In the genomic region with DNA sequence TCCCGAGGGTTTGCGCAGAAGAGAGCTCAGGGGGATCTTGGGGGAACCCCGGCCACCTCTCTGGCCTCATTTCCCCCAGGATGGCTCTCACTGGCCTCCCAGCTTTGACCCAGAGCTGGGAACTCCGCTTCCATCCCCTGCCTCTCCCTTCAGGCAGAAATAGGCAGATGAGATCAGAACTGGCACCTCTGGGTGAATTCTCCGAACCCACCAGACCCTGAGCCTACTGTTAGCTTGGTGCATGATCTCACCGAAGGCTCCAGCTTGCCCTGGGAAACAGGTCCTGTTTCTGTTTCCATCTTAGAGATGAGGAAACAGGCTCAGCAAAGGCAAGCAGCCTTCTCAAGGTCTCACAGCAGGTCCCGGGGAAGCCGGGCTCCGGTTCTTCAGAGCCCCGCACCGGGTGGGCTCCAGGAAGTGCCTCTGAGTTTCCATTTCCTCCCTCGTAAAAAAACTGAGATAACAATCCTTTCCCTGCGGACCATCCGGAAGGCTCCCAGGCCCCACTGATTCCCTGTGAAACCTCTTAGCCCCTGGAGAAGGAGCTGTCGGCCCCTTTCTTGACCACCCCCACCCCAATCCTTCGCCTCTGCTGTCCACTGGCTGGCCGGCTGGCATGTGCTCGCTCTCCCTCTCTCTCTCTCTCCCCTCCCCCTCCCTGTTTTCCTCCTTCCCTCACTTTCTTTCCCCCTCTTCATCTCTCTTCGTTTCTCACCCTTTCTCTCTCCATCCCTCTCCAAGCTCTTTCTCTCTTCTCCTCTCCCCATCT, we compare ENCODE assay signal across 8 cellular contexts. TPM values are rescaled to one million over a fixed set of nuclear protein-coding genes. Genes with fewer than 3 reads are reported as not detected.
A peak's percentile ranks its signal among the peaks of the same experiment; 100 is the strongest.
DNase-seq lines count a peak whose midpoint lies in the region; ATAC-seq lines count a peak whose summit lies in the region.

No MANE protein-coding gene starts in this region.

- peaks cover 0 to 55% (median 15%) of the 10 kb centered on the region in 5 donors for H3K27me3 Mint-ChIP-seq in naive thymus-derived CD4-positive, alpha-beta T cell

- DNase-seq in NAMALWA (ENCODE audit: low spot score), result peak; percentile 49
- DNase-seq in naive thymus-derived CD4-positive, alpha-beta T cell, result no peak
- DNase-seq in LoVo (ENCODE audit: low spot score), result no peak
- DNase-seq in superior temporal gyrus (ENCODE audit: extremely low spot score), result no peak

- H3K27ac ChIP-seq in BLaER1, result peak overlapping the region; percentile 99
- no peak overlapping the region for H3K27ac ChIP-seq in naive thymus-derived CD4-positive, alpha-beta T cell (ENCODE audit: low read depth, low read length)

- H3K9me3 ChIP-seq in BLaER1, result no peaks in the 10 kb centered on the region
- H3K9me3 ChIP-seq in endocrine pancreas (ENCODE audit: control insufficient read depth, low read length), result no peaks in the 10 kb centered on the region
- no peaks in the 10 kb centered on the region for H3K9me3 ChIP-seq in naive thymus-derived CD4-positive, alpha-beta T cell (ENCODE audit: control insufficient read depth in 2 of 3, low read length in 3 of 3)

- H3K27ac Mint-ChIP-seq in naive thymus-derived CD4-positive, alpha-beta T cell, result peak overlapping the region in 1 of 9 donors; percentile 8

- H3K9ac ChIP-seq in BLaER1 (peak overlapping the region; percentile 98), endocrine pancreas (ENCODE audit: control insufficient read depth, insufficient read depth, low read length) (peak overlapping the region; percentile 82)

- H3K4me1 ChIP-seq in BLaER1 (peaks cover 64% of the 10 kb centered on the region), endocrine pancreas (ENCODE audit: control insufficient read depth, insufficient read depth, low read length) (no peaks in the 10 kb centered on the region)
- H3K4me1 ChIP-seq in naive thymus-derived CD4-positive, alpha-beta T cell (ENCODE audit: control insufficient read depth in 2 of 2, insufficient read depth in 2 of 2, low read length in 2 of 2), result peaks cover 18 to 19% of the 10 kb centered on the region in 2 donors

- peaks cover 55% of the 10 kb centered on the region for H4K20me1 ChIP-seq in BLaER1

- POLR2A ChIA-PET in naive thymus-derived CD4-positive, alpha-beta T cell (lab: Charles Lee), result no interaction called here

- H3K36me3 Mint-ChIP-seq in naive thymus-derived CD4-positive, alpha-beta T cell, result peaks cover 0 to 2% (median 0%) of the 10 kb centered on the region in 5 donors

- H3K27me3 ChIP-seq in BLaER1 (no peaks in the 10 kb centered on the region), endocrine pancreas (ENCODE audit: control insufficient read depth, insufficient read depth, low read length) (no peaks in the 10 kb centered on the region)
- peaks cover 0 to 5% of the 10 kb centered on the region in 2 donors for H3K27me3 ChIP-seq in naive thymus-derived CD4-positive, alpha-beta T cell (ENCODE audit: control insufficient read depth in 2 of 2, insufficient read depth in 2 of 2, low read length in 2 of 2)

- H3K4me3 Mint-ChIP-seq in naive thymus-derived CD4-positive, alpha-beta T cell, result peak overlapping the region in 9 of 10 donors; percentile 19 to 90 (median 51)

- peak overlapping the region; percentile 99 for H3K4me3 ChIP-seq in BLaER1
- H3K4me3 ChIP-seq in endocrine pancreas (ENCODE audit: control insufficient read depth, insufficient read depth, low read length), result peak overlapping the region; percentile 47
- H3K4me3 ChIP-seq in naive thymus-derived CD4-positive, alpha-beta T cell (ENCODE audit: low read length), result no peak overlapping the region

- H3K36me3 ChIP-seq in BLaER1, result peaks cover 5% of the 10 kb centered on the region; the same call in 1 of the 2 replicates
- H3K36me3 ChIP-seq in endocrine pancreas (ENCODE audit: control insufficient read depth, insufficient read depth, low read length), result no peaks in the 10 kb centered on the region
- no peaks in the 10 kb centered on the region for H3K36me3 ChIP-seq in naive thymus-derived CD4-positive, alpha-beta T cell (ENCODE audit: control insufficient read depth in 2 of 3, insufficient read depth in 3 of 3, low read length in 3 of 3)

- intact Hi-C loops in naive thymus-derived CD4-positive, alpha-beta T cell (cut with micrococcal nuclease), result loop anchor here in 1 of 2 donors (10.0 kb wide), 1 partner anchor 193 kb away; no protein-coding TSS in a partner anchor

- CTCF ChIA-PET in naive thymus-derived CD4-positive, alpha-beta T cell (lab: Charles Lee), result interaction anchor here (1.0 kb wide), 1 partner anchor 77 kb away, joined by 3 read pairs; no protein-coding TSS in a partner anchor

- H3K4me1 Mint-ChIP-seq in naive thymus-derived CD4-positive, alpha-beta T cell, result peaks cover 18 to 36% (median 25%) of the 10 kb centered on the region in 7 donors

- H3K9me3 Mint-ChIP-seq in naive thymus-derived CD4-positive, alpha-beta T cell, result peaks cover 0 to 2% (median 0%) of the 10 kb centered on the region in 11 donors

- ATAC-seq in naive thymus-derived CD4-positive, alpha-beta T cell, result no peak
- ATAC-seq in HG02884 (IDR thresholded peaks at IDR 0.05; ENCODE audit: unreplicated experiment), result no peak
- ATAC-seq in esophagus mucosa, result no peak

- H3K4me2 ChIP-seq in BLaER1, result peak overlapping the region; percentile 99

RNA-seq across cellular contexts. Expression of a gene that starts 2.1 kb away (rescaled TPM):
- total RNA-seq in naive thymus-derived CD4-positive, alpha-beta T cell, result 1 to 10 TPM in 3 of 5 experiments, under 1 TPM in 2; 0.17 to 9.2 (median 1.2) TPM
- under 1 TPM in 1 of 2 donors, not detected in 1; 0.16 TPM for polyA plus RNA-seq in naive thymus-derived CD4-positive, alpha-beta T cell
- 64.4 TPM for total RNA-seq in esophagus mucosa

RNA-seq across cellular contexts. Expression of a gene that starts 39.3 kb away (rescaled TPM):
- total RNA-seq in naive thymus-derived CD4-positive, alpha-beta T cell, result under 1 TPM in 1 of 5 experiments, not detected in 4; 0.42 TPM
- polyA plus RNA-seq in naive thymus-derived CD4-positive, alpha-beta T cell, result not detected
- total RNA-seq in esophagus mucosa, result 13.3 TPM

RNA-seq across cellular contexts. Expression of a gene that starts 42.8 kb away (rescaled TPM):
- 10 to 100 TPM; 26.3 to 73.3 (median 37.5) TPM for total RNA-seq in naive thymus-derived CD4-positive, alpha-beta T cell
- 10 to 100 TPM; 26.5 to 44.8 TPM for polyA plus RNA-seq in naive thymus-derived CD4-positive, alpha-beta T cell
- total RNA-seq in esophagus mucosa, result 71.4 TPM

RNA-seq across cellular contexts. Expression of a gene that starts 57.4 kb away (rescaled TPM):
- 1 to 10 TPM in 4 of 5 experiments, under 1 TPM in 1; 0.41 to 7.9 (median 4.0) TPM for total RNA-seq in naive thymus-derived CD4-positive, alpha-beta T cell
- not detected for polyA plus RNA-seq in naive thymus-derived CD4-positive, alpha-beta T cell
- total RNA-seq in esophagus mucosa, result 5.7 TPM

Comparison
In these comparisons a context has a peak if more than half of its experiments do, and no peak if none do; other contexts are left out.
1. RNA of a gene that starts 39.3 kb away (total RNA-seq): 13.3 TPM in esophagus mucosa (single experiment); 0.42 TPM in naive thymus-derived CD4-positive, alpha-beta T cell; every median in the first group is over 10 times any median in the second.